9 cellular contexts compared by ENCODE assay signal in the genomic region with DNA sequence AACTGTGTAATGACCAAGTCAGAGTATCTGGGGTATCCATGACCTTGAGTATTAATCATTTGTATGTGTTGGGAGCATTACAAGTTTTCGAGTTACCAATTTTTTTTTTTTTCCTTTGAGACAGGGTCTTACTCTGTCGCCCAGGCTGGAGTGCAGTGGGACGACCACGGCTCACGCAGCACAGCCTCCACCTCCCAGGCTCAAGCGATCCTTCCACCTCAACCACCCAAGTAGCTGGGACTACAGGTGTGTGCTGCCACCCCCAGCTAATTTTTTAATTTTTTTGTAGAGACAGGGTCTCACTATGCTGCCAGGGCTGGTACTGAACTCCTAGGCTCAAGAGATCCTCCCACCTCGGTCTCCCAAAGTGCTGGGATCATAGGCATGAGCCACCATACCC. TPM values are rescaled to one million over a fixed set of nuclear protein-coding genes. Genes with fewer than 3 reads are reported as not detected.
DNase-seq lines count a peak whose midpoint lies in the region; ATAC-seq and TF ChIP-seq lines count a peak whose summit lies in the region.
"Had no signal": no experiment of that assay in that cellular context is flagged by ENCODE, and none has a peak within 500 bp of the region (broad histone marks: within the 10 kb centered on the region; RNA-seq: fewer than 3 reads in every experiment).

No MANE protein-coding gene starts in this region.

- H3K9ac ChIP-seq in HUES6 (ENCODE audit: low read length) = no peak overlapping the region
- H3K9ac ChIP-seq: KMS-11 had no signal

- CTCF ChIA-PET in activated CD8-positive, alpha-beta T cell treated with anti-CD3 and anti-CD28 coated beads for 36 hours (lab: Charles Lee) = interaction anchor here (0.6 to 4.1 kb wide), 6 partner anchors 34 to 442 kb away, joined by 3 to 15 read pairs (median 3); no protein-coding TSS in a partner anchor

- no peak for TF ChIP-seq POLR2A in gastroesophageal sphincter (IDR thresholded peaks at IDR 0.05)

- peaks cover 39% of the 10 kb centered on the region for H3K36me3 Mint-ChIP-seq in activated CD8-positive, alpha-beta T cell treated with anti-CD3 and anti-CD28 coated beads for 36 hours (ENCODE audit: low read depth)
- peaks cover 94% of the 10 kb centered on the region for H3K36me3 Mint-ChIP-seq in stimulated activated effector memory CD8-positive, alpha-beta T cell treated with anti-CD3 and anti-CD28 coated beads, Interleukin-12 subunit alpha, Interleukin-12 subunit beta, amount 100 ng/mL, for 72 hours

- H3K4me1 Mint-ChIP-seq in activated CD8-positive, alpha-beta T cell treated with anti-CD3 and anti-CD28 coated beads for 36 hours (ENCODE audit: low read depth) = peaks cover 52% of the 10 kb centered on the region
- H3K4me1 Mint-ChIP-seq in stimulated activated effector memory CD8-positive, alpha-beta T cell treated with anti-CD3 and anti-CD28 coated beads, Interleukin-12 subunit alpha, Interleukin-12 subunit beta, amount 100 ng/mL, for 72 hours = peaks cover 85% of the 10 kb centered on the region

- ATAC-seq in activated CD8-positive, alpha-beta T cell treated with anti-CD3 and anti-CD28 coated beads for 36 hours = no peak
- ATAC-seq in gastroesophageal sphincter (no peak), HG03025 (IDR thresholded peaks at IDR 0.05; ENCODE audit: low FRiP score, unreplicated experiment) (no peak)
- ATAC-seq in stimulated activated effector memory CD8-positive, alpha-beta T cell treated with anti-CD3 and anti-CD28 coated beads, Interleukin-12 subunit alpha, Interleukin-12 subunit beta, amount 100 ng/mL, for 72 hours = no peak

- no peaks in the 10 kb centered on the region for H3K27me3 ChIP-seq in HUES6 (ENCODE audit: control insufficient read depth, insufficient read depth, low read length)
- no peaks in the 10 kb centered on the region for H3K27me3 ChIP-seq in gastroesophageal sphincter

- H3K4me1 ChIP-seq in HUES6 (ENCODE audit: control insufficient read depth, insufficient read depth, low read length) = peaks cover 47% of the 10 kb centered on the region
- H3K4me1 ChIP-seq in gastroesophageal sphincter = peaks cover 25 to 89% (median 44%) of the 10 kb centered on the region in 3 donors

- POLR2A ChIA-PET in activated CD8-positive, alpha-beta T cell treated with anti-CD3 and anti-CD28 coated beads for 36 hours (lab: Charles Lee) = interaction anchor here (0.6 to 3.3 kb wide), 10 partner anchors 9 to 277 kb away, joined by 3 to 19 read pairs (median 4); a partner anchor contains a TSS

- TF ChIP-seq CTCF in activated CD8-positive, alpha-beta T cell treated with anti-CD3 and anti-CD28 coated beads for 36 hours (IDR thresholded peaks at IDR 0.05) = no peak
- no peak for TF ChIP-seq CTCF in gastroesophageal sphincter (IDR thresholded peaks at IDR 0.05)

- no peak for DNase-seq in activated CD8-positive, alpha-beta T cell treated with anti-CD3 and anti-CD28 coated beads for 36 hours
- no peak for DNase-seq in stimulated activated effector memory CD8-positive, alpha-beta T cell treated with anti-CD3 and anti-CD28 coated beads, Interleukin-12 subunit alpha, Interleukin-12 subunit beta, amount 100 ng/mL, for 72 hours (ENCODE audit: low spot score in 2 of 2)
- DNase-seq in NCI-H69 (lab: John Stamatoyannopoulos, UW) (no peak), NCI-H226 (no peak)
- no peak for DNase-seq in stimulated activated CD4-positive, alpha-beta T cell treated with anti-CD3 and anti-CD28 coated beads, Interleukin-4, amount 100 ng/mL, for 24 hours

- no peaks in the 10 kb centered on the region for H3K27me3 Mint-ChIP-seq in activated CD8-positive, alpha-beta T cell treated with anti-CD3 and anti-CD28 coated beads for 36 hours

- peak overlapping the region; percentile 58; the same call in 1 of the 2 replicates for H3K27ac ChIP-seq in HUES6 (ENCODE audit: low read depth, low read length)
- peak overlapping the region; percentile 87 to 89 (median 88) for H3K27ac ChIP-seq in gastroesophageal sphincter
- H3K27ac ChIP-seq: KMS-11 had no signal

- no peaks in the 10 kb centered on the region for H3K9me3 Mint-ChIP-seq in activated CD8-positive, alpha-beta T cell treated with anti-CD3 and anti-CD28 coated beads for 36 hours
- no peaks in the 10 kb centered on the region for H3K9me3 Mint-ChIP-seq in stimulated activated effector memory CD8-positive, alpha-beta T cell treated with anti-CD3 and anti-CD28 coated beads, Interleukin-12 subunit alpha, Interleukin-12 subunit beta, amount 100 ng/mL, for 72 hours

- H3K4me3 ChIP-seq in HUES6 (ENCODE audit: low read depth, low read length) = no peak overlapping the region
- H3K4me3 ChIP-seq in gastroesophageal sphincter = no peak overlapping the region

- intact Hi-C loops in activated CD8-positive, alpha-beta T cell treated with anti-CD3 and anti-CD28 coated beads for 36 hours (cut with micrococcal nuclease) = no loop called here

- peak overlapping the region; percentile 91 for H3K27ac Mint-ChIP-seq in activated CD8-positive, alpha-beta T cell treated with anti-CD3 and anti-CD28 coated beads for 36 hours
- peak overlapping the region; percentile 98 for H3K27ac Mint-ChIP-seq in stimulated activated effector memory CD8-positive, alpha-beta T cell treated with anti-CD3 and anti-CD28 coated beads, Interleukin-12 subunit alpha, Interleukin-12 subunit beta, amount 100 ng/mL, for 72 hours

- H3K4me3 Mint-ChIP-seq in activated CD8-positive, alpha-beta T cell treated with anti-CD3 and anti-CD28 coated beads for 36 hours = peak overlapping the region; percentile 65
- H3K4me3 Mint-ChIP-seq in stimulated activated effector memory CD8-positive, alpha-beta T cell treated with anti-CD3 and anti-CD28 coated beads, Interleukin-12 subunit alpha, Interleukin-12 subunit beta, amount 100 ng/mL, for 72 hours = peak overlapping the region; percentile 75

- H3K9me3 ChIP-seq in HUES6 (ENCODE audit: control insufficient read depth, insufficient read depth, low read depth, low read length) (no peaks in the 10 kb centered on the region), gastroesophageal sphincter (no peaks in the 10 kb centered on the region)

- TF ChIP-seq EP300 in gastroesophageal sphincter (IDR thresholded peaks at IDR 0.05) = no peak

- 91 to 93% methylated on average over 6 to 7 of the region's 7 CpGs for WGBS in gastroesophageal sphincter (ENCODE audit: low coverage in 1 of 2), 2 donors

- H3K36me3 ChIP-seq in HUES6 (ENCODE audit: control insufficient read depth, insufficient read depth, low read length) (peaks cover 17% of the 10 kb centered on the region), gastroesophageal sphincter (peaks cover 0 to 12% of the 10 kb centered on the region in 2 donors)

RNA-seq across cellular contexts. Expression of a gene that starts 19.7 kb away (rescaled TPM):
- total RNA-seq in activated CD8-positive, alpha-beta T cell treated with anti-CD3 and anti-CD28 coated beads for 36 hours = 10 to 100 TPM; 33.0 to 34.5 TPM
- total RNA-seq in gastroesophageal sphincter = 10 to 100 TPM; 16.2 to 35.0 (median 17.2) TPM

RNA-seq across cellular contexts. Expression of a gene that starts 42.2 kb away (rescaled TPM):
- total RNA-seq in activated CD8-positive, alpha-beta T cell treated with anti-CD3 and anti-CD28 coated beads for 36 hours = not detected
- 1 to 10 TPM in 1 of 4 donors, not detected in 3; 2.5 TPM for total RNA-seq in gastroesophageal sphincter
